ENCODE assay signal across 22 cellular contexts in the genomic region with DNA sequence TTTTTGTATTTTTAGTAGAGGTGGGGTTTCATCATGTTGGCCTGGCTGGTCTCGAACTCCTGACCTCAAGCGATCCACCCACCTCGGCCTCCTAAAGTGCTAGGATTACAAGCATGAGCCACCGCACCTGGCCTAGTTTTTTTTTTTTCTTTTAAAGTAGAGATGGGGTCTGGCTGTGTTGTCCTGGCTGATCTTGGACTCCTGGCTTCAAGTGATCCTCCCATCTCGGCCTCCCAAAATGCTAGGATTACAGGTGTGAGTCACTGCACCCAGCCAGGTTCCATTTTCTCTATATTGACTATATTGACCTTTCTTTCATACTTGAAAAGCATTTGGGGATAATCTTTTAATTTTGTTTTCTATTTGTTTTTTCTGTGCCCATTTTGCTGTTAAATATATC. TPM values are rescaled to one million over a fixed set of nuclear protein-coding genes. Genes with fewer than 3 reads are reported as not detected.
DNase-seq lines count a peak whose midpoint lies in the region; ATAC-seq and TF ChIP-seq lines count a peak whose summit lies in the region.
"Had no signal": no experiment of that assay in that cellular context is flagged by ENCODE, and none has a peak within 500 bp of the region (broad histone marks: within the 10 kb centered on the region; RNA-seq: fewer than 3 reads in every experiment).

No MANE protein-coding gene starts in this region.

- peaks cover 71% of the 10 kb centered on the region for H3K4me1 Mint-ChIP-seq in central memory CD8-positive, alpha-beta T cell
- peaks cover 25% of the 10 kb centered on the region for H3K4me1 Mint-ChIP-seq in nephron

- H3K4me1 ChIP-seq in left ventricle myocardium inferior, result peaks cover 77% of the 10 kb centered on the region
- H3K4me1 ChIP-seq in vagina, result peaks cover 91% of the 10 kb centered on the region

- H3K4me3 Mint-ChIP-seq in central memory CD8-positive, alpha-beta T cell, result peak overlapping the region; percentile 38
- H3K4me3 Mint-ChIP-seq in nephron, result no peak overlapping the region

- H3K9me3 Mint-ChIP-seq in central memory CD8-positive, alpha-beta T cell, result no peaks in the 10 kb centered on the region
- H3K9me3 Mint-ChIP-seq in nephron, result no peaks in the 10 kb centered on the region

- no peak for DNase-seq in left ventricle myocardium inferior
- no peak for DNase-seq in Right ventricle myocardium inferior (ENCODE audit: missing footprints)
- no peak for DNase-seq in central memory CD8-positive, alpha-beta T cell (ENCODE audit: low spot score in 2 of 2)
- DNase-seq in vagina (ENCODE audit: extremely low spot score in 2 of 2), result no peak
- no peak for DNase-seq in stimulated activated CD4-positive, alpha-beta T cell treated with anti-CD3 and anti-CD28 coated beads, Interleukin-4, amount 100 ng/mL, for 4 hours
- DNase-seq: ACHN; activated effector memory CD4-positive, alpha-beta T cell treated with Interleukin-2 at 50 U/mL for 16 hours; amygdala; central memory CD4-positive, alpha-beta T cell; effector memory CD4-positive, alpha-beta T cell; KBM-7; MV-4-11; NCI-H2029; RPMI8226; stimulated activated CD4-positive, alpha-beta T cell treated with anti-CD3 and anti-CD28 coated beads, Interleukin-4, amount 100 ng/mL, for 1 hour had no signal

- H3K4me3 ChIP-seq in left ventricle myocardium inferior, result no peak overlapping the region
- H3K4me3 ChIP-seq in vagina, result no peak overlapping the region
- H3K4me3 ChIP-seq: skin epidermis had no signal

- H3K27me3 ChIP-seq in left ventricle myocardium inferior (ENCODE audit: low read depth), result no peaks in the 10 kb centered on the region
- H3K27me3 ChIP-seq in vagina, result no peaks in the 10 kb centered on the region

- H3K36me3 Mint-ChIP-seq in central memory CD8-positive, alpha-beta T cell (ENCODE audit: insufficient read depth), result peaks cover 7% of the 10 kb centered on the region
- H3K36me3 Mint-ChIP-seq in nephron (ENCODE audit: low read depth), result peaks cover 5% of the 10 kb centered on the region

- H3K27ac ChIP-seq in left ventricle myocardium inferior (replicated peaks) (peak overlapping the region; percentile 39), vagina (peak overlapping the region; percentile 56)
- H3K27ac ChIP-seq: HL-60, VCaP had no signal

- H3K36me3 ChIP-seq in left ventricle myocardium inferior, result no peaks in the 10 kb centered on the region
- H3K36me3 ChIP-seq in vagina, result no peaks in the 10 kb centered on the region

- no peaks in the 10 kb centered on the region for H3K27me3 Mint-ChIP-seq in central memory CD8-positive, alpha-beta T cell
- H3K27me3 Mint-ChIP-seq in nephron (ENCODE audit: low read depth), result no peaks in the 10 kb centered on the region
- H3K27me3 Mint-ChIP-seq: progenitor cell of endocrine pancreas had no signal

- intact Hi-C loops in left ventricle myocardium inferior (cut with micrococcal nuclease), result no loop called here
- intact Hi-C loops in Right ventricle myocardium inferior (cut with DNase I), result no loop called here
- intact Hi-C loops in vagina (cut with DNase I), result no loop called here

- peak overlapping the region; percentile 82 for H3K27ac Mint-ChIP-seq in central memory CD8-positive, alpha-beta T cell (ENCODE audit: low read depth)
- peak overlapping the region; percentile 41 to 68 (median 46) for H3K27ac Mint-ChIP-seq in nephron
- H3K27ac Mint-ChIP-seq: progenitor cell of endocrine pancreas had no signal

- ATAC-seq in Right ventricle myocardium inferior (no peak), GM21723 (IDR thresholded peaks at IDR 0.05; ENCODE audit: unreplicated experiment) (no peak), HG02870 (IDR thresholded peaks at IDR 0.05; ENCODE audit: unreplicated experiment) (no peak)
- no peak for ATAC-seq in central memory CD8-positive, alpha-beta T cell (replicated peaks; ENCODE audit: extremely low read depth, poor library complexity, severe bottlenecking)

- H3K9me3 ChIP-seq in left ventricle myocardium inferior (replicated peaks) (no peaks in the 10 kb centered on the region), vagina (no peaks in the 10 kb centered on the region)

- TF ChIP-seq CTCF in left ventricle myocardium inferior (IDR thresholded peaks at IDR 0.05; ENCODE audit: borderline replicate concordance), result no peak
- TF ChIP-seq CTCF in nephron (IDR thresholded peaks at IDR 0.05; ENCODE audit: unreplicated experiment in 3 of 3), result no peak
- no peak for TF ChIP-seq CTCF in vagina (IDR thresholded peaks at IDR 0.05)

- no peak for TF ChIP-seq POLR2A in vagina (IDR thresholded peaks at IDR 0.05)

RNA-seq across cellular contexts. Expression of gene PANK2, which starts 13.3 kb away (rescaled TPM):
- 16.4 TPM for total RNA-seq in left ventricle myocardium inferior
- 16.6 TPM for total RNA-seq in Right ventricle myocardium inferior
- total RNA-seq in vagina, result 53.5 TPM

RNA-seq across cellular contexts. Expression of gene MAVS, which starts 55.8 kb away (rescaled TPM):
- total RNA-seq in left ventricle myocardium inferior (44.9 TPM), Right ventricle myocardium inferior (35.0 TPM), vagina (22.1 TPM)
